In the genomic region with DNA sequence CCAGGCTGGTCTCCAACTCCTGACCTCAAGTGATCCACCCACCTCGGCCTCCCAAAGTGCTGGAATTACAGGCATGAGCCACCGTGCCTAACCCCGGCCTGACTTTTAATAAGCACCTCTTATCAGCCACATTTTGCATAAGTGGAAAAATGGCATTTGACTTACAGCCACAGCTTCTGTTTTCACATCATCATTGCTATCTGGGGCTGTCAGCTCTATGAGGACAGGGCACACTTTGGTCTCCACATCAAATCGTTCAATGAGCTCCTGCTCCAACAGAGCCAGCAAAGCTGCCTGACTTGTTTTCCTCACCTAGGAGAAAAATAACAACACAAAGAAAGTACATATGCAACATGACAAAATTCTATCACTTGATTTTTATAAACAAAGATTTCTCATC, we compare ENCODE assay signal across 30 cellular contexts.
"Had no signal": no experiment of that assay in that cellular context is flagged by ENCODE, and none has a peak within 500 bp of the region (broad histone marks: within the 10 kb centered on the region; RNA-seq: fewer than 3 reads in every experiment).

No MANE protein-coding gene starts in this region.

- H3K9me3 ChIP-seq: adrenal gland, body of pancreas, breast epithelium had no signal

- DNase-seq: activated B cell treated with CpG ODN at 0.5 μM for 24 hours; activated CD4-positive, alpha-beta memory T cell treated with anti-CD3 and anti-CD28 coated beads for 36 hours; activated CD4-positive, alpha-beta T cell treated with anti-CD3 and anti-CD28 coated beads for 4 hours; activated CD4-positive, alpha-beta T cell treated with anti-CD3 and anti-CD28 coated beads, Interleukin-2, amount 10 ng/mL, durations not matched to agents 24 days and 14 days; activated CD4-positive, alpha-beta T cell treated with anti-CD3 and anti-CD28 coated beads, Interleukin-2, amount 50 U/mL, for 1 hour; activated CD4-positive, alpha-beta T cell treated with anti-CD3 and anti-CD28 coated beads, Interleukin-2, amount 50 U/mL, for 4 hours; activated CD4-positive, CD25-positive, alpha-beta regulatory T cell treated with anti-CD3 and anti-CD28 coated beads, Interleukin-2, amount 50 U/mL, for 72 hours; activated CD8-positive, alpha-beta memory T cell treated with anti-CD3 and anti-CD28 coated beads, Interleukin-2, amount 50 U/mL, for 4 hours; activated CD8-positive, alpha-beta T cell treated with anti-CD3 and anti-CD28 coated beads for 36 hours; activated effector memory CD4-positive, alpha-beta T cell treated with anti-CD3 and anti-CD28 coated beads, Interleukin-2, amount 50 U/mL, for 16 hours; activated gamma-delta T cell treated with Interleukin-2 at 50 U/mL for 16 hours; activated naive CD4-positive, alpha-beta T cell; activated naive CD4-positive, alpha-beta T cell treated with anti-CD3 and anti-CD28 coated beads for 36 hours; activated naive CD4-positive, alpha-beta T cell treated with anti-CD3 and anti-CD28 coated beads, Interleukin-2, amount 50 U/mL, for 16 hours; activated naive CD8-positive, alpha-beta T cell treated with anti-CD3 and anti-CD28 coated beads for 36 hours; activated T-cell treated with anti-CD3 and anti-CD28 coated beads, Interleukin-2, amount 50 U/mL, for 24 hours; activated T-cell treated with anti-CD3 and anti-CD28 coated beads, Interleukin-2, amount 50 U/mL, for 48 hours; adrenal gland; amniotic stem cell; aorta; body of pancreas; brain microvascular endothelial cell; caudate nucleus; cerebellar nuclear complex; T-helper 1 cell; T-helper 2 cell; T-helper 9 cell had no signal

- H3K27ac ChIP-seq: adrenal gland, body of pancreas, brain microvascular endothelial cell, breast epithelium, VCaP had no signal

- ATAC-seq: activated CD8-positive, alpha-beta T cell treated with anti-CD3 and anti-CD28 coated beads for 36 hours; activated naive CD4-positive, alpha-beta T cell treated with anti-CD3 and anti-CD28 coated beads, Interleukin-2, amount 50 U/mL, for 72 hours; body of pancreas had no signal

- H3K4me1 ChIP-seq: adrenal gland, body of pancreas, breast epithelium had no signal

- H3K4me3 ChIP-seq: adrenal gland, body of pancreas, breast epithelium had no signal

- H3K27me3 ChIP-seq: adrenal gland, body of pancreas, brain microvascular endothelial cell, breast epithelium had no signal
